10 cellular contexts compared by ENCODE assay signal in genomic region chr9:125749951-125750655, GRCh38. TPM values are rescaled to one million over a fixed set of nuclear protein-coding genes. Genes with fewer than 3 reads are reported as not detected.
DNase-seq lines count a peak whose midpoint lies in the region; TF ChIP-seq lines count a peak whose summit lies in the region.
"Had no signal": no experiment of that assay in that cellular context is flagged by ENCODE, and none has a peak within 500 bp of the region (broad histone marks: within the 10 kb centered on the region; RNA-seq: fewer than 3 reads in every experiment).

No MANE protein-coding gene starts in this region.

- no peaks in the 10 kb centered on the region for H3K27me3 ChIP-seq in WERI-Rb-1 (ENCODE audit: insufficient read depth, low read depth, severe bottlenecking)
- H3K27me3 ChIP-seq in iPS-15b (ENCODE audit: control insufficient read depth, insufficient read depth, low read length): peaks cover 3% of the 10 kb centered on the region

- peak overlapping the region; percentile 39 for H3K4me3 Mint-ChIP-seq in activated CD4-positive, alpha-beta T cell treated with anti-CD3 and anti-CD28 coated beads, Interleukin-2, amount 10 ng/mL, durations not matched to agents 24 days and 14 days
- no peak overlapping the region for H3K4me3 Mint-ChIP-seq in activated T-helper 2 cell treated with anti-CD3 and anti-CD28 coated beads, Interferon-gamma antibody, Interleukin-2, Interleukin-4, amounts not matched to agents 10 μg/mL and 5 μg/mL and 100 μg/mL, durations not matched to agents 14 hours and 24 hours and 36 hours (ENCODE audit: low read depth)

- H3K9ac ChIP-seq in iPS-15b (ENCODE audit: low read depth, low read length): no peak overlapping the region

- peaks cover 34% of the 10 kb centered on the region for H3K4me1 Mint-ChIP-seq in activated CD4-positive, alpha-beta T cell treated with anti-CD3 and anti-CD28 coated beads, Interleukin-2, amount 10 ng/mL, durations not matched to agents 24 days and 14 days
- H3K4me1 Mint-ChIP-seq in activated T-helper 2 cell treated with anti-CD3 and anti-CD28 coated beads, Interferon-gamma antibody, Interleukin-2, Interleukin-4, amounts not matched to agents 10 μg/mL and 5 μg/mL and 100 μg/mL, durations not matched to agents 14 hours and 24 hours and 36 hours (ENCODE audit: low read depth): peaks cover 46% of the 10 kb centered on the region

- H3K27me3 Mint-ChIP-seq in activated CD4-positive, alpha-beta T cell treated with anti-CD3 and anti-CD28 coated beads, Interleukin-2, amount 10 ng/mL, durations not matched to agents 24 days and 14 days: peaks cover 8% of the 10 kb centered on the region
- H3K27me3 Mint-ChIP-seq in activated T-helper 2 cell treated with anti-CD3 and anti-CD28 coated beads, Interferon-gamma antibody, Interleukin-2, Interleukin-4, amounts not matched to agents 10 μg/mL and 5 μg/mL and 100 μg/mL, durations not matched to agents 14 hours and 24 hours and 36 hours (ENCODE audit: low read depth): peaks cover 6% of the 10 kb centered on the region
- H3K27me3 Mint-ChIP-seq: activated naive CD8-positive, alpha-beta T cell had no signal

- H3K9me3 ChIP-seq in WERI-Rb-1 (ENCODE audit: severe bottlenecking): no peaks in the 10 kb centered on the region
- H3K9me3 ChIP-seq in iPS-15b (ENCODE audit: control insufficient read depth, insufficient read depth, low read length): no peaks in the 10 kb centered on the region

- peak overlapping the region; percentile 73 for H3K4me3 ChIP-seq in WERI-Rb-1 (ENCODE audit: low read depth, low read length)
- H3K4me3 ChIP-seq in iPS-15b (ENCODE audit: low read depth, low read length): peak overlapping the region; percentile 72

- no peak for TF ChIP-seq CTCF in WERI-Rb-1 (IDR thresholded peaks at IDR 0.05; ENCODE audit: low read depth, low read length)

- H3K36me3 Mint-ChIP-seq in activated CD4-positive, alpha-beta T cell treated with anti-CD3 and anti-CD28 coated beads, Interleukin-2, amount 10 ng/mL, durations not matched to agents 24 days and 14 days (ENCODE audit: low read depth): peaks cover 17% of the 10 kb centered on the region
- peaks cover 34% of the 10 kb centered on the region for H3K36me3 Mint-ChIP-seq in activated T-helper 2 cell treated with anti-CD3 and anti-CD28 coated beads, Interferon-gamma antibody, Interleukin-2, Interleukin-4, amounts not matched to agents 10 μg/mL and 5 μg/mL and 100 μg/mL, durations not matched to agents 14 hours and 24 hours and 36 hours (ENCODE audit: low read depth)

- H3K4me1 ChIP-seq in iPS-15b (ENCODE audit: control insufficient read depth, insufficient read depth, low read length): peaks cover 32% of the 10 kb centered on the region

- intact Hi-C loops in activated CD4-positive, alpha-beta T cell treated with anti-CD3 and anti-CD28 coated beads, Interleukin-2, amount 10 ng/mL, durations not matched to agents 24 days and 14 days (cut with micrococcal nuclease): loop anchor here (5.0 kb wide), 2 partner anchors 103 to 193 kb away; no protein-coding TSS in a partner anchor
- intact Hi-C loops in activated T-helper 2 cell treated with anti-CD3 and anti-CD28 coated beads, Interferon-gamma antibody, Interleukin-2, Interleukin-4, amounts not matched to agents 10 μg/mL and 5 μg/mL and 100 μg/mL, durations not matched to agents 14 hours and 24 hours and 36 hours (cut with micrococcal nuclease): loop anchor here (5.0 to 10.0 kb wide), 3 partner anchors 75 to 103 kb away; no protein-coding TSS in a partner anchor

- no peaks in the 10 kb centered on the region for H3K9me3 Mint-ChIP-seq in activated CD4-positive, alpha-beta T cell treated with anti-CD3 and anti-CD28 coated beads, Interleukin-2, amount 10 ng/mL, durations not matched to agents 24 days and 14 days
- H3K9me3 Mint-ChIP-seq in activated T-helper 2 cell treated with anti-CD3 and anti-CD28 coated beads, Interferon-gamma antibody, Interleukin-2, Interleukin-4, amounts not matched to agents 10 μg/mL and 5 μg/mL and 100 μg/mL, durations not matched to agents 14 hours and 24 hours and 36 hours: no peaks in the 10 kb centered on the region
- H3K9me3 Mint-ChIP-seq: CD8-positive, alpha-beta T cell had no signal

- H3K27ac Mint-ChIP-seq in activated CD4-positive, alpha-beta T cell treated with anti-CD3 and anti-CD28 coated beads, Interleukin-2, amount 10 ng/mL, durations not matched to agents 24 days and 14 days: no peak overlapping the region
- H3K27ac Mint-ChIP-seq in activated T-helper 2 cell treated with anti-CD3 and anti-CD28 coated beads, Interferon-gamma antibody, Interleukin-2, Interleukin-4, amounts not matched to agents 10 μg/mL and 5 μg/mL and 100 μg/mL, durations not matched to agents 14 hours and 24 hours and 36 hours: no peak overlapping the region
- H3K27ac Mint-ChIP-seq: CD8-positive, alpha-beta T cell had no signal

- H3K27ac ChIP-seq in WERI-Rb-1 (peak overlapping the region; percentile 52), substantia nigra (ENCODE audit: low read depth, low read length, poor library complexity, severe bottlenecking) (peak overlapping the region; percentile 8)

- H3K36me3 ChIP-seq in WERI-Rb-1 (peaks cover 33% of the 10 kb centered on the region), iPS-15b (ENCODE audit: control insufficient read depth, insufficient read depth, low read length) (no peaks in the 10 kb centered on the region)

- peak; percentile 43 for DNase-seq in activated CD4-positive, alpha-beta T cell treated with anti-CD3 and anti-CD28 coated beads, Interleukin-2, amount 10 ng/mL, durations not matched to agents 24 days and 14 days
- no peak for DNase-seq in activated CD4-positive, alpha-beta T cell treated with anti-CD3 and anti-CD28 coated beads, Interleukin-2, amount 50 U/mL, for 4 hours
- DNase-seq in WERI-Rb-1: no peak
- no peak for DNase-seq in substantia nigra (lab: John Stamatoyannopoulos, UW)
- DNase-seq in NCI-H345 (lab: John Stamatoyannopoulos, UW): no peak
- no peak for DNase-seq in activated T-helper 2 cell treated with anti-CD3 and anti-CD28 coated beads, Interferon-gamma antibody, Interleukin-2, Interleukin-4, amounts not matched to agents 10 μg/mL and 5 μg/mL and 100 μg/mL, durations not matched to agents 14 hours and 24 hours and 36 hours (ENCODE audit: low spot score)
- no peak for DNase-seq in SHP77 (lab: John Stamatoyannopoulos, UW)
- DNase-seq: CD8-positive, alpha-beta T cell had no signal

RNA-seq across cellular contexts. Expression of gene PBX3, which starts 2.9 kb away (rescaled TPM):
- total RNA-seq in activated CD4-positive, alpha-beta T cell treated with anti-CD3 and anti-CD28 coated beads, Interleukin-2, amount 10 ng/mL, durations not matched to agents 24 days and 14 days: 26.1 and 27.7 TPM in 2 replicates
- total RNA-seq in activated T-helper 2 cell treated with anti-CD3 and anti-CD28 coated beads, Interferon-gamma antibody, Interleukin-2, Interleukin-4, amounts not matched to agents 10 μg/mL and 5 μg/mL and 100 μg/mL, durations not matched to agents 14 hours and 24 hours and 36 hours: 20.6 and 21.4 TPM in 2 replicates

RNA-seq across cellular contexts. Expression of gene MAPKAP1, which starts 43.1 kb away (rescaled TPM):
- 104 and 123 TPM in 2 replicates for total RNA-seq in activated CD4-positive, alpha-beta T cell treated with anti-CD3 and anti-CD28 coated beads, Interleukin-2, amount 10 ng/mL, durations not matched to agents 24 days and 14 days
- 77.9 and 83.8 TPM in 2 replicates for total RNA-seq in activated T-helper 2 cell treated with anti-CD3 and anti-CD28 coated beads, Interferon-gamma antibody, Interleukin-2, Interleukin-4, amounts not matched to agents 10 μg/mL and 5 μg/mL and 100 μg/mL, durations not matched to agents 14 hours and 24 hours and 36 hours
